8 cellular contexts compared by ENCODE assay signal in genomic region chr1:43531453-43531905, GRCh38. TPM values are rescaled to one million over a fixed set of nuclear protein-coding genes. Genes with fewer than 3 reads are reported as not detected.
DNase-seq lines count a peak whose midpoint lies in the region; ATAC-seq and TF ChIP-seq lines count a peak whose summit lies in the region.

No MANE protein-coding gene starts in this region.

- peak overlapping the region; percentile 13 for H3K27ac ChIP-seq in PC-3 (ENCODE audit: low read length)

- TF ChIP-seq CTCF in PC-3 (conservative IDR thresholded peaks at IDR 0.05; ENCODE audit: low read depth, low read length) (no peak), mucosa of descending colon (IDR thresholded peaks at IDR 0.05) (no peak)

- peak overlapping the region; percentile 67 for H2AFZ ChIP-seq in PC-3 (ENCODE audit: low read length)

- CTCF ChIA-PET in PC-3 (lab: Charles Lee) = no interaction called here

- H3K9me2 ChIP-seq in PC-3 (replicated peaks; ENCODE audit: low read length) = no peaks in the 10 kb centered on the region

- peak overlapping the region; percentile 100 for H3K4me2 ChIP-seq in PC-3 (ENCODE audit: low read length)

- ATAC-seq in PC-3 = peak; percentile 23
- ATAC-seq in mucosa of descending colon = peak; percentile 47
- no peak for ATAC-seq in HG03039 (IDR thresholded peaks at IDR 0.05; ENCODE audit: unreplicated experiment)
- ATAC-seq in HG02798 (IDR thresholded peaks at IDR 0.05; ENCODE audit: poor library complexity, unreplicated experiment) = no peak

- H3K79me2 ChIP-seq in PC-3 (ENCODE audit: low read length) = peaks cover 51% of the 10 kb centered on the region

- peak overlapping the region; percentile 79 for H3K9ac ChIP-seq in PC-3 (ENCODE audit: low read length)

- peak; percentile 23 for DNase-seq in NCI-H2171 (lab: John Stamatoyannopoulos, UW)
- no peak for DNase-seq in NCI-H2171 treated with DMSO at 0.1 percent for 48 hours (lab: John Stamatoyannopoulos, UW)
- DNase-seq in PC-3 = peak; percentile 33
- peak; percentile 72 for DNase-seq in ecto neural progenitor cell (ENCODE audit: low spot score)
- peak; percentile 66 to 82 (median 70) for DNase-seq in mucosa of descending colon
- DNase-seq in NCI-H524 treated with DMSO at 0.1 percent for 48 hours (lab: John Stamatoyannopoulos, UW) = no peak

- no TSS peak for BruUV-seq in PC-3 (replicated peaks; lab: Mats Ljungman, UMichigan)

- H3K9me3 ChIP-seq in PC-3 (ENCODE audit: low read length) (no peaks in the 10 kb centered on the region), mucosa of descending colon (no peaks in the 10 kb centered on the region)

- 0 out of 2 replicates have a peak, but pooled peaks cover 7% of the 10 kb centered on the region for H4K20me1 ChIP-seq in PC-3 (ENCODE audit: low read length)

- no peaks in the 10 kb centered on the region for H3K36me3 ChIP-seq in PC-3 (ENCODE audit: low read depth, low read length)
- no peaks in the 10 kb centered on the region for H3K36me3 ChIP-seq in mucosa of descending colon (ENCODE audit: low read depth)

- POLR2A ChIA-PET in PC-3 (lab: Charles Lee; ENCODE audit: unreplicated experiment) = no interaction called here

- intact Hi-C loops in PC-3 (cut with micrococcal nuclease) (no loop called here), mucosa of descending colon (cut with DNase I, micrococcal nuclease) (no loop called here)

- no peaks in the 10 kb centered on the region for H3K27me3 ChIP-seq in PC-3 (ENCODE audit: low read length)

- H3K4me3 ChIP-seq in PC-3 (ENCODE audit: low read length) = peak overlapping the region; percentile 98
- peak overlapping the region; percentile 68 for H3K4me3 ChIP-seq in mucosa of descending colon

- H3K4me1 ChIP-seq in PC-3 (ENCODE audit: insufficient read depth, low read length) (peaks cover 60% of the 10 kb centered on the region), mucosa of descending colon (ENCODE audit: low read depth) (peaks cover 28% of the 10 kb centered on the region)

- no peaks in the 10 kb centered on the region for H3F3A ChIP-seq in PC-3 (ENCODE audit: low read length, unreplicated experiment)

RNA-seq across cellular contexts. Expression of gene PTPRF, which starts 0.8 kb away (rescaled TPM):
- total RNA-seq in PC-3 (2014; rRNA removed) (67.4 and 100 TPM in 2 replicates), mucosa of descending colon (100 to 1,000 TPM; 355 to 752 (median 384) TPM)

Comparison
In these comparisons a context has a peak if more than half of its experiments do, and no peak if none do; other contexts are left out.
1. DNase-seq: peak in NCI-H2171 (single experiment), PC-3 (single experiment), ecto neural progenitor cell (single experiment) and mucosa of descending colon (3 of 3); none in NCI-H2171 treated with DMSO at 0.1 percent for 48 hours (single experiment) and NCI-H524 treated with DMSO at 0.1 percent for 48 hours (single experiment).
2. ATAC-seq: peak in PC-3 (single experiment) and mucosa of descending colon (single experiment); none in HG03039 (single experiment) and HG02798 (single experiment).